ENCODE assay signal across 8 cellular contexts in the genomic region with DNA sequence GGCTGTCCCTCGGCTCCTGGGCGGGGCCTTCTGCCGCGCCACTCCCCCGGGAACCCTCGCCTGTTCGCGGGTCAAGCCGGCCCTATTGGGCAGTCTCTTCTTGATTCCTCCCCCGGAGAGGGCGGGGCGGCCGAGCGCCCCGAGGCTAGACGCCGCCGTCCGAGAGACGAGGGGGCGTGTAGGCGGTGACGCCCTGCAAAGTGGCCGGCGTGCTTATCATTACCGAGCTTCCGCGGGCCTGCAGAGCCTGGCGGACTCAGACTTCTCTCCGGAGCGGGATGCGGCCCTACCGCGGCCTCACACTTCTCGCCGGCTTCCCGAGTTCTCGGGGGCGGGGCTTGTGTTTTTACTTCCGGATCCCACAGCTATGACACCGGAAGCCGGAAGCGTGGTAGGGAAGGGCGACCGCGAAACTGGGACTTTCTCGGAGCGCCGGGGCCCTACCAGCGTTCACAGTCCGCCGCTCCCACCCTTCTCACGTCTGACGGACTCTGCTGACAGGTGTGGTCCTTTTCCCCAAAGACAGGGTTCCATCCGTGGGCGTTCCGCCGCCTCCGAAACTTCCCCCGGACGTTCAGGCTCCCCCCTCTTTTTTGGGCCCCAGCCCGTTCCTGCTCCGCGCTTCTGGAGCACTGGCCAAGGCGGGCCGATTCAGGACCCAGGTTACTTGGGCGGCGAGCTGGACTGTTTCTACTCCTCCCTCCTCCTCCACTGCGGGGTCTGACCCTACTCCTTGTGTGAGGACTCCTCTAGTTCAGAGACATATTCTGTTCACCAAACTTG. TPM values are rescaled to one million over a fixed set of nuclear protein-coding genes. Genes with fewer than 3 reads are reported as not detected.
A peak's percentile ranks its signal among the peaks of the same experiment; 100 is the strongest.
DNase-seq lines count a peak whose midpoint lies in the region; ATAC-seq and TF ChIP-seq lines count a peak whose summit lies in the region.

A gene with protein sequence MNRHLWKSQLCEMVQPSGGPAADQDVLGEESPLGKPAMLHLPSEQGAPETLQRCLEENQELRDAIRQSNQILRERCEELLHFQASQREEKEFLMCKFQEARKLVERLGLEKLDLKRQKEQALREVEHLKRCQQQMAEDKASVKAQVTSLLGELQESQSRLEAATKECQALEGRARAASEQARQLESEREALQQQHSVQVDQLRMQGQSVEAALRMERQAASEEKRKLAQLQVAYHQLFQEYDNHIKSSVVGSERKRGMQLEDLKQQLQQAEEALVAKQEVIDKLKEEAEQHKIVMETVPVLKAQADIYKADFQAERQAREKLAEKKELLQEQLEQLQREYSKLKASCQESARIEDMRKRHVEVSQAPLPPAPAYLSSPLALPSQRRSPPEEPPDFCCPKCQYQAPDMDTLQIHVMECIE (plus strand): TSS at position 376 of the 783 bp plus-strand sequence. CDS start 4,383 bp downstream, outside the sequence.

- H3K27ac ChIP-seq in IMR-90 (ENCODE audit: insufficient read depth, low read length) (peak within 1 kb of the TSS; percentile 97), OCI-LY7 (ENCODE audit: low read depth, low read length, poor library complexity, severe bottlenecking) (peak within 1 kb of the TSS; percentile 93)

- peak within 1 kb of the TSS; percentile 82 for H4K91ac ChIP-seq in IMR-90 (ENCODE audit: insufficient read depth, low read depth, low read length)

- H2BK120ac ChIP-seq in IMR-90 (ENCODE audit: low read depth, low read length) = peak within 1 kb of the TSS; percentile 88

- CTCF ChIA-PET in IMR-90 (lab: Yijun Ruan, JAX) (no interaction called here), OCI-LY7 (lab: Charles Lee; ENCODE audit: unreplicated experiment) (no interaction called here)

- peak; percentile 83 for ATAC-seq in GM21528 (IDR thresholded peaks at IDR 0.05; ENCODE audit: low FRiP score, unreplicated experiment)
- peak; percentile 88 for ATAC-seq in IMR-90 (ENCODE audit: low read depth)

- peak within 1 kb of the TSS; percentile 40; the same call in 1 of the 3 replicates for H2BK15ac ChIP-seq in IMR-90 (ENCODE audit: low read depth, low read length)

- 0 out of 2 replicates have a peak, but pooled peaks have one; percentile 63 for TF ChIP-seq POLR2A in IMR-90 (IDR thresholded peaks at IDR 0.05; ENCODE audit: low read depth, low read length)

- H4K8ac ChIP-seq in IMR-90 (ENCODE audit: low read depth in 2 of 2, low read length in 2 of 2) = peak within 1 kb of the TSS; percentile 42 to 88

- H3K18ac ChIP-seq in IMR-90 (ENCODE audit: low read depth, low read length) = peak within 1 kb of the TSS; percentile 63; the same call in 1 of the 2 replicates

- H2BK5ac ChIP-seq in IMR-90 (ENCODE audit: low read depth, low read length, poor library complexity, severe bottlenecking) = peak within 1 kb of the TSS; percentile 92

- H3K36me3 ChIP-seq in IMR-90 (ENCODE audit: control insufficient read depth, insufficient read depth, low read length) (peaks cover 24% of the 10 kb centered on the region), OCI-LY7 (ENCODE audit: insufficient read depth, low read length) (peaks cover 30% of the 10 kb centered on the region)

- H2BK20ac ChIP-seq in IMR-90 (ENCODE audit: low read depth, low read length) = peak within 1 kb of the TSS; percentile 33

- 27% methylated on average over 44 of the region's 69 CpGs; no CpG with 5 or more reads in 1 of the 2 experiments for WGBS in IMR-90 (ENCODE audit: extremely low coverage in 2 of 2, insufficient read length in 1 of 2), 2 experiments

- H3K23ac ChIP-seq in IMR-90 (ENCODE audit: low read depth, low read length) = peak within 1 kb of the TSS; percentile 68

- peak within 1 kb of the TSS; percentile 85 for H2AK5ac ChIP-seq in IMR-90 (ENCODE audit: low read depth, low read length)

- H3K9ac ChIP-seq in IMR-90 (ENCODE audit: low read depth, low read length) = peak within 1 kb of the TSS; percentile 97

- H3K4me3 ChIP-seq in IMR-90 (ENCODE audit: insufficient read depth, low read depth, low read length) (peak within 1 kb of the TSS; percentile 95), OCI-LY7 (ENCODE audit: low read depth, low read length, poor library complexity, severe bottlenecking) (peak within 1 kb of the TSS; percentile 89), epithelial cell of esophagus (ENCODE audit: low read length) (peak within 1 kb of the TSS; percentile 79)

- H3K9me1 ChIP-seq in IMR-90 (ENCODE audit: insufficient read depth, low read length) = peaks cover 6% of the 10 kb centered on the region; the same call in 1 of the 2 replicates

- no peaks in the 10 kb centered on the region for H3K9me2 ChIP-seq in OCI-LY7 (ENCODE audit: insufficient read depth, low read length)

- H3K79me2 ChIP-seq in OCI-LY7 (ENCODE audit: insufficient read depth, low read depth, low read length) = peaks cover 38% of the 10 kb centered on the region

- peak within 1 kb of the TSS; percentile 89 for H4K5ac ChIP-seq in IMR-90 (ENCODE audit: low read depth, low read length)

- peak within 1 kb of the TSS; percentile 64 for H3K14ac ChIP-seq in IMR-90 (replicated peaks; ENCODE audit: low read depth, low read length)

- intact Hi-C loops in IMR-90 (cut with micrococcal nuclease) = loop anchor here (2.0 kb wide), 2 partner anchors 31 to 57 kb away; a partner anchor contains a TSS
- intact Hi-C loops in OCI-LY7 (cut with micrococcal nuclease; ENCODE audit: unreplicated experiment) = no loop called here

- TF ChIP-seq RAD21 in IMR-90 (IDR thresholded peaks at IDR 0.05; ENCODE audit: low read length) = no peak

- H4K20me1 ChIP-seq in IMR-90 (ENCODE audit: insufficient read depth, low read length) = peaks cover 9% of the 10 kb centered on the region; the same call in 1 of the 2 replicates
- no peaks in the 10 kb centered on the region for H4K20me1 ChIP-seq in OCI-LY7 (ENCODE audit: insufficient read depth, low read length)

- H2AFZ ChIP-seq in IMR-90 (replicated peaks; ENCODE audit: low read length, poor library complexity) (peak within 1 kb of the TSS; percentile 88), OCI-LY7 (ENCODE audit: low read length) (peak within 1 kb of the TSS; percentile 67; the same call in 1 of the 2 replicates)

- peak within 1 kb of the TSS; percentile 59 for H2AK9ac ChIP-seq in IMR-90 (replicated peaks; ENCODE audit: low read depth, low read length, poor library complexity)

- in situ Hi-C loops in IMR-90 (cut with MboI; ENCODE audit: low sequenced_read_pairs) = loop anchor here (25.0 kb wide), 1 partner anchor 1585 kb away; no protein-coding TSS in a partner anchor

- H3K9me3 ChIP-seq in IMR-90 (ENCODE audit: control insufficient read depth, insufficient read depth, low read length) (no peaks in the 10 kb centered on the region), OCI-LY7 (ENCODE audit: low read length) (no peaks in the 10 kb centered on the region)

- no peaks in the 10 kb centered on the region for H3K27me3 ChIP-seq in IMR-90 (ENCODE audit: control insufficient read depth, insufficient read depth, low read length)

- H3K4ac ChIP-seq in IMR-90 (ENCODE audit: low read depth, low read length) = peak within 1 kb of the TSS; percentile 95

- POLR2A ChIA-PET in IMR-90 (lab: Charles Lee; ENCODE audit: unreplicated experiment) (no interaction called here), OCI-LY7 (lab: Charles Lee) (interaction anchor here (0.6 kb wide), 1 partner anchor 37 kb away, joined by 4 read pairs; no protein-coding TSS in a partner anchor)

- dilution Hi-C loops in IMR-90 (cut with HindIII; ENCODE audit: low sequenced_read_pairs, unreplicated experiment) = no loop called here

- peak within 1 kb of the TSS; percentile 90 for H3K4me2 ChIP-seq in IMR-90 (ENCODE audit: low read depth, low read length)
- peak within 1 kb of the TSS; percentile 97 for H3K4me2 ChIP-seq in OCI-LY7 (ENCODE audit: low read length)

- peak; percentile 96 for DNase-seq in DMS 273 (lab: John Stamatoyannopoulos, UW; ENCODE audit: unreplicated experiment)
- DNase-seq in IMR-90 = peak; percentile 86
- peak; percentile 89 for DNase-seq in OCI-LY7 (ENCODE audit: low spot score)
- DNase-seq in activated T-cell treated with anti-CD3 and anti-CD28 coated beads for 24 hours (ENCODE audit: low read depth) = peak; percentile 81
- DNase-seq in epithelial cell of esophagus (ENCODE audit: low read depth) = peak; percentile 89
- DNase-seq in mucosa of gallbladder (ENCODE audit: low spot score) = peak; percentile 88
- peak; percentile 80 for DNase-seq in stimulated activated CD8-positive, alpha-beta memory T cell treated with anti-CD3 and anti-CD28 coated beads, Interleukin-4, amount 100 ng/mL, for 24 hours (ENCODE audit: low read depth)

- BruUV-seq in IMR-90 (replicated peaks; lab: Mats Ljungman, UMichigan) (TSS peak; percentile 55), OCI-LY7 (replicated peaks; lab: Mats Ljungman, UMichigan) (no TSS peak)

- H3K4me1 ChIP-seq in IMR-90 (ENCODE audit: control insufficient read depth, insufficient read depth, low read length) (peaks cover 9% of the 10 kb centered on the region), OCI-LY7 (ENCODE audit: insufficient read depth, low read length, poor library complexity, severe bottlenecking) (peaks cover 12% of the 10 kb centered on the region)

- no peak for TF ChIP-seq CTCF in IMR-90 (conservative IDR thresholded peaks at IDR 0.05; ENCODE audit: low read depth, low read length)
- TF ChIP-seq CTCF in OCI-LY7 (conservative IDR thresholded peaks at IDR 0.05; ENCODE audit: low read length) = no peak
- no peak for TF ChIP-seq CTCF in epithelial cell of esophagus (IDR thresholded peaks at IDR 0.05; ENCODE audit: insufficient read depth, low read depth, low read length, missing control alignments)

- H3K56ac ChIP-seq in IMR-90 (ENCODE audit: extremely low read depth, insufficient read depth, low read length) = peak within 1 kb of the TSS; percentile 92

- peaks cover 8 to 52% of the 10 kb centered on the region in 2 experiments; a peak in 3 of 4 replicates for H3K79me1 ChIP-seq in IMR-90 (ENCODE audit: low read depth in 1 of 2, low read length in 2 of 2)

TF ChIP-seq in IMR-90, 13 proteins besides CTCF, POLR2A, EP300 and RAD21 (continues in another document):
- TF ChIP-seq FOS (IDR thresholded peaks at IDR 0.05; ENCODE audit: low read depth, low read length) (no peak), RCOR1 (IDR thresholded peaks at IDR 0.05; ENCODE audit: insufficient replicate concordance, low read length) (no peak)
- TF ChIP-seq, protein P1, sequence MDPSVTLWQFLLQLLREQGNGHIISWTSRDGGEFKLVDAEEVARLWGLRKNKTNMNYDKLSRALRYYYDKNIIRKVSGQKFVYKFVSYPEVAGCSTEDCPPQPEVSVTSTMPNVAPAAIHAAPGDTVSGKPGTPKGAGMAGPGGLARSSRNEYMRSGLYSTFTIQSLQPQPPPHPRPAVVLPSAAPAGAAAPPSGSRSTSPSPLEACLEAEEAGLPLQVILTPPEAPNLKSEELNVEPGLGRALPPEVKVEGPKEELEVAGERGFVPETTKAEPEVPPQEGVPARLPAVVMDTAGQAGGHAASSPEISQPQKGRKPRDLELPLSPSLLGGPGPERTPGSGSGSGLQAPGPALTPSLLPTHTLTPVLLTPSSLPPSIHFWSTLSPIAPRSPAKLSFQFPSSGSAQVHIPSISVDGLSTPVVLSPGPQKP (IDR thresholded peaks at IDR 0.05; ENCODE audit: borderline replicate concordance, low read depth, low read length) = no peak

RNA-seq across cellular contexts. Expression of the gene that starts here (rescaled TPM):
- total RNA-seq in IMR-90 (2012; rRNA removed) (13.9 and 16.5 TPM in 2 replicates), OCI-LY7 (2022) (31.6 and 34.4 TPM in 2 replicates), mucosa of gallbladder (31.2 TPM)
- 38.2 and 41.3 TPM in 2 replicates for polyA plus RNA-seq in IMR-90 (2012; rRNA removed)
- polyA plus RNA-seq in IMR-90 (2012; cell fraction: cytosol; rRNA removed) = 61.0 and 68.3 TPM in 2 replicates
- polyA plus RNA-seq in IMR-90 (2012; cell fraction: nucleus; rRNA removed; ENCODE audit: low replicate concordance) = 60.9 and 124 TPM in 2 replicates
- 9.9 and 14.3 TPM in 2 replicates for total RNA-seq in OCI-LY7 (2014; rRNA removed; shearing (Covaris generic))

Comparison
In these comparisons a context has a peak if more than half of its experiments do, and no peak if none do; other contexts are left out.
1. Peak in every context shown above with its lines: DNase-seq, ATAC-seq, H3K4me3 ChIP-seq and H3K27ac ChIP-seq.